ENCODE assay signal across 21 cellular contexts in the genomic region with DNA sequence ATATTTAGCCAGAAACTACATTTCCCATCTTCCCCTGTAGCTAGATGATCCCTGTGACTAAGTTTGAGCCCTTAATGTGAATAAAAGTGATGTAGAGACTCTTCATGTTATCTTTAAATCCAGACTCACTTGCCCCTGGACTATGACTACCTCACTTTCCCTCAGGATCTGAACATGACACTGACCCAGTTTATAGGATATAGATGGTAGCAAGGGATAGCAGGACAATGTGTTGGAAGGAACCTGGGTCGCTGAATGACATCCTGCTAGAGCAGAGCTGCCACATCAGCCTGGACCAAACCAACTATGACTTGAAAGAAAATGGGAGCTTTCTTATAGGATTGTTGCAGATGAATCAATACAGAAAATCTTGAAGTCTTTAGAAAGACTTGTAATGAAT.
"Had no signal": no experiment of that assay in that cellular context is flagged by ENCODE, and none has a peak within 500 bp of the region (broad histone marks: within the 10 kb centered on the region; RNA-seq: fewer than 3 reads in every experiment).

No MANE protein-coding gene starts in this region.

- H3K9me3 ChIP-seq: esophagus muscularis mucosa, gastroesophageal sphincter, heart left ventricle, left lung, lower lobe of right lung, mucosa of descending colon had no signal

- ATAC-seq: effector memory CD8-positive, alpha-beta T cell; foreskin keratinocyte; gastroesophageal sphincter; heart left ventricle; left cardiac atrium; left ventricle myocardium superior; mucosa of descending colon had no signal

- H3K36me3 ChIP-seq: esophagus muscularis mucosa, gastroesophageal sphincter, heart left ventricle, left lung, lower lobe of right lung had no signal

- H2AFZ ChIP-seq: hepatocyte had no signal

- H3K79me2 ChIP-seq: hepatocyte had no signal

- H3K4me3 ChIP-seq: coronary artery, esophagus muscularis mucosa, gastroesophageal sphincter, heart left ventricle, hepatocyte, left lung, lower lobe of right lung, mucosa of descending colon had no signal

- H3K4me1 ChIP-seq: gastroesophageal sphincter, heart left ventricle, left lung had no signal

- FAIRE-seq: colon, endometrium, frontal cortex had no signal

- H3K4me2 ChIP-seq: hepatocyte had no signal

- H3K27ac ChIP-seq: coronary artery, esophagus muscularis mucosa, foreskin keratinocyte, gastroesophageal sphincter, heart left ventricle, hepatocyte, left lung, lower lobe of right lung had no signal

- H3K27me3 ChIP-seq: esophagus muscularis mucosa, foreskin keratinocyte, gastroesophageal sphincter, heart left ventricle, hepatocyte, left lung had no signal

- DNase-seq: effector CD8-positive, alpha-beta T cell; effector memory CD8-positive, alpha-beta T cell; endodermal cell; foreskin keratinocyte; heart left ventricle; hypothalamus; immature natural killer cell; islet precursor cell; left cardiac atrium; left lung; left ventricle myocardium superior; lower lobe of right lung; mucosa of descending colon; naive B cell had no signal
